Comparison of ENCODE assay signal across 11 cellular contexts in genomic region chr22:49880281-49880680, GRCh38. TPM values are rescaled to one million over a fixed set of nuclear protein-coding genes. Genes with fewer than 3 reads are reported as not detected.
DNase-seq lines count a peak whose midpoint lies in the region; ATAC-seq, FAIRE-seq and TF ChIP-seq lines count a peak whose summit lies in the region.
"Had no signal": no experiment of that assay in that cellular context is flagged by ENCODE, and none has a peak within 500 bp of the region (broad histone marks: within the 10 kb centered on the region; RNA-seq: fewer than 3 reads in every experiment).

No MANE protein-coding gene starts in this region.

- peak overlapping the region in 1 of 2 donors; percentile 55 for H3K4me3 Mint-ChIP-seq in stimulated activated naive CD8-positive, alpha-beta T cell treated with anti-CD3 and anti-CD28 coated beads, Interleukin-15, amount 100 ng/mL, for 72 hours

- no peaks in the 10 kb centered on the region for H3K9me3 ChIP-seq in endothelial cell of umbilical vein (replicated peaks; ENCODE audit: control insufficient read depth, insufficient read depth, low read length)

- dilution Hi-C loops in endothelial cell of umbilical vein (cut with MboI; ENCODE audit: extremely low pct_ligation_motif_present, low sequenced_read_pairs): no loop called here

- TF ChIP-seq CTCF in RWPE1 (conservative IDR thresholded peaks at IDR 0.05; ENCODE audit: low read depth) (no peak), endothelial cell of umbilical vein (IDR thresholded peaks at IDR 0.05; ENCODE audit: extremely low read depth in 1 of 2, insufficient read depth in 1 of 2, low read depth in 1 of 2, low read length in 2 of 2) (no peak)

- CTCF ChIA-PET in RWPE1 (lab: Yijun Ruan, JAX) (no interaction called here), endothelial cell of umbilical vein (lab: Charles Lee) (interaction anchor here (0.8 kb wide), 1 partner anchor 113 kb away, joined by 4 read pairs; no protein-coding TSS in a partner anchor)

- no peak for TF ChIP-seq POLR2A in endothelial cell of umbilical vein (IDR thresholded peaks at IDR 0.05; ENCODE audit: low read depth, low read length)

- H3K27ac ChIP-seq in RWPE1 (peak overlapping the region; percentile 37), endothelial cell of umbilical vein (ENCODE audit: insufficient read depth, low read depth, low read length) (peak overlapping the region; percentile 81)

- H3K9me3 Mint-ChIP-seq in stimulated activated naive CD8-positive, alpha-beta T cell treated with anti-CD3 and anti-CD28 coated beads, Interleukin-15, amount 100 ng/mL, for 72 hours: no peaks in the 10 kb centered on the region

- H3K4me3 ChIP-seq in endothelial cell of umbilical vein (replicated peaks in 1 of 3; ENCODE audit: insufficient read depth in 1 of 3, low read depth in 1 of 3, low read length in 3 of 3): no peak overlapping the region

- H3K27me3 ChIP-seq in endothelial cell of umbilical vein (ENCODE audit: control insufficient read depth in 2 of 2, insufficient read depth in 2 of 2, low read length in 2 of 2): no peaks in the 10 kb centered on the region

- POLR2A ChIA-PET in RWPE1 (lab: Yijun Ruan, JAX; ENCODE audit: low non-redundant PET): no interaction called here
- POLR2A ChIA-PET in endothelial cell of umbilical vein (lab: Charles Lee): no interaction called here

- H3K4me2 ChIP-seq in endothelial cell of umbilical vein (ENCODE audit: insufficient read depth, low read length): peak overlapping the region; percentile 50

- peaks cover 78% of the 10 kb centered on the region for H3K79me2 ChIP-seq in endothelial cell of umbilical vein (ENCODE audit: control insufficient read depth, insufficient read depth, low read length)

- H3K4me1 Mint-ChIP-seq in stimulated activated naive CD8-positive, alpha-beta T cell treated with anti-CD3 and anti-CD28 coated beads, Interleukin-15, amount 100 ng/mL, for 72 hours: peaks cover 23% of the 10 kb centered on the region

- no peaks in the 10 kb centered on the region for H3K27me3 Mint-ChIP-seq in stimulated activated naive CD8-positive, alpha-beta T cell treated with anti-CD3 and anti-CD28 coated beads, Interleukin-15, amount 100 ng/mL, for 72 hours

- no peak for ATAC-seq in stimulated activated naive CD8-positive, alpha-beta T cell treated with anti-CD3 and anti-CD28 coated beads, Interleukin-15, amount 100 ng/mL, for 72 hours
- ATAC-seq in HG03378 (IDR thresholded peaks at IDR 0.05; ENCODE audit: unreplicated experiment): no peak

- intact Hi-C loops in endothelial cell of umbilical vein (cut with micrococcal nuclease): loop anchor here (2.0 kb wide), 1 partner anchor 25 kb away; no protein-coding TSS in a partner anchor

- H2AFZ ChIP-seq in endothelial cell of umbilical vein (ENCODE audit: low read depth, low read length): peak overlapping the region; percentile 26

- DNase-seq in activated effector memory CD4-positive, alpha-beta T cell treated with anti-CD3 and anti-CD28 coated beads, Interleukin-2, amount 50 U/mL, for 16 hours: peak; percentile 59
- no peak for DNase-seq in activated effector memory CD4-positive, alpha-beta T cell treated with Interleukin-2 at 50 U/mL for 16 hours
- no peak for DNase-seq in RWPE1 (ENCODE audit: low spot score)
- DNase-seq in endothelial cell of umbilical vein (ENCODE audit: low read depth, low spot score): peak; percentile 86
- no peak for DNase-seq in stimulated activated naive CD8-positive, alpha-beta T cell treated with anti-CD3 and anti-CD28 coated beads, Interleukin-15, amount 100 ng/mL, for 72 hours
- no peak for DNase-seq in NCI-H2171 treated with DMSO at 0.1 percent for 48 hours (lab: John Stamatoyannopoulos, UW)
- DNase-seq in LoVo (ENCODE audit: low spot score): no peak
- DNase-seq: Karpas-422, NCI-H526, nucleus accumbens had no signal

- BruUV-seq in endothelial cell of umbilical vein (replicated peaks; lab: Mats Ljungman, UMichigan): no TSS peak

- H3K4me1 ChIP-seq in endothelial cell of umbilical vein (ENCODE audit: control insufficient read depth, extremely low read depth, insufficient read depth, low read length): peaks cover 13% of the 10 kb centered on the region

- H3K9me1 ChIP-seq in endothelial cell of umbilical vein (replicated peaks; ENCODE audit: control insufficient read depth, extremely low read depth, insufficient read depth, low read length): no peaks in the 10 kb centered on the region

- FAIRE-seq in endothelial cell of umbilical vein (lab: Jason Lieb, UNC): peak; percentile 77

- H3K36me3 ChIP-seq in endothelial cell of umbilical vein (ENCODE audit: control insufficient read depth in 2 of 2, extremely low read depth in 1 of 2, insufficient read depth in 2 of 2, low read length in 2 of 2): peaks cover 0 to 6% of the 10 kb centered on the region in 2 experiments

- peak overlapping the region; percentile 77 to 80 for H3K27ac Mint-ChIP-seq in stimulated activated naive CD8-positive, alpha-beta T cell treated with anti-CD3 and anti-CD28 coated beads, Interleukin-15, amount 100 ng/mL, for 72 hours

- H3K9ac ChIP-seq in endothelial cell of umbilical vein (replicated peaks; ENCODE audit: extremely low read depth, insufficient read depth, low read length): peak overlapping the region; percentile 17

- no peaks in the 10 kb centered on the region for H4K20me1 ChIP-seq in endothelial cell of umbilical vein (replicated peaks; ENCODE audit: control insufficient read depth, extremely low read depth, insufficient read depth, low read length)

TF ChIP-seq in endothelial cell of umbilical vein, 7 proteins besides CTCF, POLR2A, EP300 and RAD21:
- TF ChIP-seq POLR2AphosphoS5 (IDR thresholded peaks at IDR 0.05; ENCODE audit: insufficient read depth, low read depth, low read length) (no peak), MAX (IDR thresholded peaks at IDR 0.05; ENCODE audit: insufficient read depth, insufficient read length) (no peak), JUN (IDR thresholded peaks at IDR 0.05; ENCODE audit: borderline replicate concordance, insufficient read depth, insufficient read length, low read depth) (no peak), FOS (IDR thresholded peaks at IDR 0.05; ENCODE audit: borderline replicate concordance, insufficient read depth, low read length) (no peak), EZH2 (IDR thresholded peaks at IDR 0.05; ENCODE audit: borderline replicate concordance, low read depth, low read length, severe bottlenecking) (no peak), GATA2 (IDR thresholded peaks at IDR 0.05; ENCODE audit: insufficient read depth, insufficient read length, low read depth, low read length) (no peak), MYC (IDR thresholded peaks at IDR 0.05; ENCODE audit: low read depth, low read length) (no peak)

RNA-seq across cellular contexts. Expression of gene ZBED4, which starts 26.6 kb away (rescaled TPM):
- total RNA-seq in endothelial cell of umbilical vein: 18.2 and 18.6 TPM in 2 replicates
- polyA plus RNA-seq in endothelial cell of umbilical vein: 6.4 and 8.6 TPM in 2 replicates
- 9.1 and 9.3 TPM in 2 replicates for polyA plus RNA-seq in endothelial cell of umbilical vein (2011; cell fraction: cytosol; rRNA removed)
- 13.5 and 14.1 TPM in 2 replicates for polyA plus RNA-seq in endothelial cell of umbilical vein (2011; cell fraction: nucleus; rRNA removed)
- polyA plus RNA-seq in endothelial cell of umbilical vein (2012): 12.3 and 13.1 TPM in 2 replicates
- polyA minus RNA-seq in endothelial cell of umbilical vein: 14.1 TPM in 2 replicates
- polyA minus RNA-seq in endothelial cell of umbilical vein (2011; cell fraction: cytosol; rRNA and poly(A)+ RNA removed): 5.0 TPM
- 14.1 and 14.9 TPM in 2 replicates for polyA minus RNA-seq in endothelial cell of umbilical vein (2011; cell fraction: nucleus; rRNA and poly(A)+ RNA removed)

RNA-seq across cellular contexts. Expression of gene ALG12, which starts 38.0 kb away (rescaled TPM):
- 14.6 and 20.9 TPM in 2 replicates for total RNA-seq in endothelial cell of umbilical vein
- 16.7 and 18.0 TPM in 2 replicates for polyA plus RNA-seq in endothelial cell of umbilical vein
- 10.5 and 14.0 TPM in 2 replicates for polyA plus RNA-seq in endothelial cell of umbilical vein (2011; cell fraction: cytosol; rRNA removed)
- 13.3 and 16.6 TPM in 2 replicates for polyA plus RNA-seq in endothelial cell of umbilical vein (2011; cell fraction: nucleus; rRNA removed)
- polyA plus RNA-seq in endothelial cell of umbilical vein (2012): 11.1 and 15.5 TPM in 2 replicates
- 9.5 and 10.6 TPM in 2 replicates for polyA minus RNA-seq in endothelial cell of umbilical vein
- 2.9 TPM for polyA minus RNA-seq in endothelial cell of umbilical vein (2011; cell fraction: cytosol; rRNA and poly(A)+ RNA removed)
- 3.8 and 3.9 TPM in 2 replicates for polyA minus RNA-seq in endothelial cell of umbilical vein (2011; cell fraction: nucleus; rRNA and poly(A)+ RNA removed)

RNA-seq across cellular contexts. Expression of gene CRELD2, which starts 38.2 kb away (rescaled TPM):
- total RNA-seq in endothelial cell of umbilical vein: 69.5 and 71.0 TPM in 2 replicates
- 75.7 and 86.3 TPM in 2 replicates for polyA plus RNA-seq in endothelial cell of umbilical vein
- 77.1 and 90.2 TPM in 2 replicates for polyA plus RNA-seq in endothelial cell of umbilical vein (2011; cell fraction: cytosol; rRNA removed)
- polyA plus RNA-seq in endothelial cell of umbilical vein (2011; cell fraction: nucleus; rRNA removed): 87.3 and 95.6 TPM in 2 replicates
- polyA plus RNA-seq in endothelial cell of umbilical vein (2012): 38.5 and 50.8 TPM in 2 replicates
- 19.8 and 23.7 TPM in 2 replicates for polyA minus RNA-seq in endothelial cell of umbilical vein
- polyA minus RNA-seq in endothelial cell of umbilical vein (2011; cell fraction: cytosol; rRNA and poly(A)+ RNA removed): 11.5 TPM
- 8.4 and 13.7 TPM in 2 replicates for polyA minus RNA-seq in endothelial cell of umbilical vein (2011; cell fraction: nucleus; rRNA and poly(A)+ RNA removed)

RNA-seq across cellular contexts. Expression of gene BRD1, which starts 52.6 kb away (rescaled TPM):
- total RNA-seq in endothelial cell of umbilical vein: 38.8 and 41.1 TPM in 2 replicates
- 6.8 and 8.1 TPM in 2 replicates for polyA plus RNA-seq in endothelial cell of umbilical vein
- polyA plus RNA-seq in endothelial cell of umbilical vein (2011; cell fraction: cytosol; rRNA removed): 6.6 and 7.9 TPM in 2 replicates
- polyA plus RNA-seq in endothelial cell of umbilical vein (2011; cell fraction: nucleus; rRNA removed): 46.2 and 52.9 TPM in 2 replicates
- 12.8 and 14.5 TPM in 2 replicates for polyA plus RNA-seq in endothelial cell of umbilical vein (2012)
- polyA minus RNA-seq in endothelial cell of umbilical vein: 11.1 and 15.7 TPM in 2 replicates
- polyA minus RNA-seq in endothelial cell of umbilical vein (2011; cell fraction: cytosol; rRNA and poly(A)+ RNA removed): 6.5 TPM
- 31.7 and 42.3 TPM in 2 replicates for polyA minus RNA-seq in endothelial cell of umbilical vein (2011; cell fraction: nucleus; rRNA and poly(A)+ RNA removed)

Comparison
In these comparisons a context has a peak if more than half of its experiments do, and no peak if none do; other contexts are left out.
1. DNase-seq: peak in activated effector memory CD4-positive, alpha-beta T cell treated with anti-CD3 and anti-CD28 coated beads, Interleukin-2, amount 50 U/mL, for 16 hours (single experiment) and endothelial cell of umbilical vein (single experiment); none in activated effector memory CD4-positive, alpha-beta T cell treated with Interleukin-2 at 50 U/mL for 16 hours (single experiment), RWPE1 (single experiment), stimulated activated naive CD8-positive, alpha-beta T cell treated with anti-CD3 and anti-CD28 coated beads, Interleukin-15, amount 100 ng/mL, for 72 hours (0 of 2), NCI-H2171 treated with DMSO at 0.1 percent for 48 hours (single experiment) and LoVo (single experiment).